In the genomic region with DNA sequence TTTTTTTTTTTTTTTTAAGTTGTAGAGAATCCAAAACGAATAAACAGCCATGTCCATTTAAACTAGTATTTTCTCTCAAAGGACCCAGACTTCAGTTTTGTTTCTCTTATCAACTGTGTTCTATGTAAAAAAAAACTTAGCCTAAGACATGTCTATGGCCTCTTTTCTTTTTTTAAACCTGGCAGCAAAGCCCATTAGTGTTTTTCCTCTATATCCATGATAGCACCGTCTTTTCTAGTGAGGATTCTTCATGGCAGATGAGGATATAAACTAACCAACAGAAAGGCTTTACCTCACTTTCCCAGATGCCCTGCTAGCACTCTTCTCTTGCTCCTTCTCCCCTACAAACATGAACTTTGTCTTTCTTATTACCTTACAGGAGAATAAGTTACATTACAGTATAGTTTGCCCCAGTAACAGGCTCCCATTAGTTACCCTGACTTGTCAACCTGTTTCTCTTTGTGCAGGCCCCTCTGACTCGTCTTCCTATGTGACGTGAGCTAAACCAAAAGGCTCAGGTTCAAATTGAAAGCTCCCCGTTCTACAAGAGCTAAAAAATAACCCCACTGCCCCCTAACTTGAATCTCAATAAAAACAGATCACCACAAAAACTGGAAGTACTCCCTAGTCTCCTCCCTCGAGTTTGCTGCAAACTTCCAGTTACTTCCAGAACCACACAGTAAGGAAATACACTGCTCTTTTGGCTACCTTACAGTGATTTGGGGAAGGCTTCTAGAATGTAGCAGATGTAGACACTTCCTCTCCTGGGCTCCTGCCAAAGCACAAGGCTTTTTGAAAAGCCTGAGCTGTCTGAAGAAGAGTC, we compare ENCODE assay signal across 1 cellular context.
TF ChIP-seq lines count a peak whose summit lies in the region.

No MANE protein-coding gene starts in this region.

TF ChIP-seq in GM23338, 12 proteins besides CTCF, POLR2A, EP300 and RAD21 (continued from another document):
- TF ChIP-seq, protein P1, sequence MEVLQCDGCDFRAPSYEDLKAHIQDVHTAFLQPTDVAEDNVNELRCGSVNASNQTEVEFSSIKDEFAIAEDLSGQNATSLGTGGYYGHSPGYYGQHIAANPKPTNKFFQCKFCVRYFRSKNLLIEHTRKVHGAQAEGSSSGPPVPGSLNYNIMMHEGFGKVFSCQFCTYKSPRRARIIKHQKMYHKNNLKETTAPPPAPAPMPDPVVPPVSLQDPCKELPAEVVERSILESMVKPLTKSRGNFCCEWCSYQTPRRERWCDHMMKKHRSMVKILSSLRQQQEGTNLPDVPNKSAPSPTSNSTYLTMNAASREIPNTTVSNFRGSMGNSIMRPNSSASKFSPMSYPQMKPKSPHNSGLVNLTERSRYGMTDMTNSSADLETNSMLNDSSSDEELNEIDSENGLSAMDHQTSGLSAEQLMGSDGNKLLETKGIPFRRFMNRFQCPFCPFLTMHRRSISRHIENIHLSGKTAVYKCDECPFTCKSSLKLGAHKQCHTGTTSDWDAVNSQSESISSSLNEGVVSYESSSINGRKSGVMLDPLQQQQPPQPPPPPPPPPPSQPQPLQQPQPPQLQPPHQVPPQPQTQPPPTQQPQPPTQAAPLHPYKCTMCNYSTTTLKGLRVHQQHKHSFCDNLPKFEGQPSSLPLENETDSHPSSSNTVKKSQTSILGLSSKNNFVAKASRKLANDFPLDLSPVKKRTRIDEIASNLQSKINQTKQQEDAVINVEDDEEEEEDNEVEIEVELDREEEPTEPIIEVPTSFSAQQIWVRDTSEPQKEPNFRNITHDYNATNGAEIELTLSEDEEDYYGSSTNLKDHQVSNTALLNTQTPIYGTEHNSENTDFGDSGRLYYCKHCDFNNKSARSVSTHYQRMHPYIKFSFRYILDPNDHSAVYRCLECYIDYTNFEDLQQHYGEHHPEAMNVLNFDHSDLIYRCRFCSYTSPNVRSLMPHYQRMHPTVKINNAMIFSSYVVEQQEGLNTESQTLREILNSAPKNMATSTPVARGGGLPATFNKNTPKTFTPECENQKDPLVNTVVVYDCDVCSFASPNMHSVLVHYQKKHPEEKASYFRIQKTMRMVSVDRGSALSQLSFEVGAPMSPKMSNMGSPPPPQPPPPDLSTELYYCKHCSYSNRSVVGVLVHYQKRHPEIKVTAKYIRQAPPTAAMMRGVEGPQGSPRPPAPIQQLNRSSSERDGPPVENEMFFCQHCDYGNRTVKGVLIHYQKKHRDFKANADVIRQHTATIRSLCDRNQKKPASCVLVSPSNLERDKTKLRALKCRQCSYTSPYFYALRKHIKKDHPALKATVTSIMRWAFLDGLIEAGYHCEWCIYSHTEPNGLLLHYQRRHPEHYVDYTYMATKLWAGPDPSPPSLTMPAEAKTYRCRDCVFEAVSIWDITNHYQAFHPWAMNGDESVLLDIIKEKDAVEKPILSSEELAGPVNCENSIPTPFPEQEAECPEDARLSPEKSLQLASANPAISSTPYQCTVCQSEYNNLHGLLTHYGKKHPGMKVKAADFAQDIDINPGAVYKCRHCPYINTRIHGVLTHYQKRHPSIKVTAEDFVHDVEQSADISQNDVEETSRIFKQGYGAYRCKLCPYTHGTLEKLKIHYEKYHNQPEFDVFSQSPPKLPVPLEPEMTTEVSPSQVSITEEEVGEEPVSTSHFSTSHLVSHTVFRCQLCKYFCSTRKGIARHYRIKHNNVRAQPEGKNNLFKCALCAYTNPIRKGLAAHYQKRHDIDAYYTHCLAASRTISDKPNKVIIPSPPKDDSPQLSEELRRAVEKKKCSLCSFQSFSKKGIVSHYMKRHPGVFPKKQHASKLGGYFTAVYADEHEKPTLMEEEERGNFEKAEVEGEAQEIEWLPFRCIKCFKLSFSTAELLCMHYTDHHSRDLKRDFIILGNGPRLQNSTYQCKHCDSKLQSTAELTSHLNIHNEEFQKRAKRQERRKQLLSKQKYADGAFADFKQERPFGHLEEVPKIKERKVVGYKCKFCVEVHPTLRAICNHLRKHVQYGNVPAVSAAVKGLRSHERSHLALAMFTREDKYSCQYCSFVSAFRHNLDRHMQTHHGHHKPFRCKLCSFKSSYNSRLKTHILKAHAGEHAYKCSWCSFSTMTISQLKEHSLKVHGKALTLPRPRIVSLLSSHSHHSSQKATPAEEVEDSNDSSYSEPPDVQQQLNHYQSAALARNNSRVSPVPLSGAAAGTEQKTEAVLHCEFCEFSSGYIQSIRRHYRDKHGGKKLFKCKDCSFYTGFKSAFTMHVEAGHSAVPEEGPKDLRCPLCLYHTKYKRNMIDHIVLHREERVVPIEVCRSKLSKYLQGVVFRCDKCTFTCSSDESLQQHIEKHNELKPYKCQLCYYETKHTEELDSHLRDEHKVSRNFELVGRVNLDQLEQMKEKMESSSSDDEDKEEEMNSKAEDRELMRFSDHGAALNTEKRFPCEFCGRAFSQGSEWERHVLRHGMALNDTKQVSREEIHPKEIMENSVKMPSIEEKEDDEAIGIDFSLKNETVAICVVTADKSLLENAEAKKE (CRISPR knock-in tag; IDR thresholded peaks at IDR 0.05), result no peak
- no peak for TF ChIP-seq ZNF331 (CRISPR knock-in tag; IDR thresholded peaks at IDR 0.05; ENCODE audit: low read depth)
TF ChIP-seq in GM23338: peak in this region for 0.
